8 cellular contexts compared by ENCODE assay signal in genomic region chr6:37500294-37500608, GRCh38. TPM values are rescaled to one million over a fixed set of nuclear protein-coding genes. Genes with fewer than 3 reads are reported as not detected.
DNase-seq lines count a peak whose midpoint lies in the region; ATAC-seq and TF ChIP-seq lines count a peak whose summit lies in the region.

No MANE protein-coding gene starts in this region.

- H3K36me3 Mint-ChIP-seq in T-helper 17 cell (ENCODE audit: low read depth), result peaks cover 3% of the 10 kb centered on the region

- intact Hi-C loops in gastrocnemius medialis (cut with DNase I; ENCODE audit: low total_unique reads), result no loop called here

- peak overlapping the region; percentile 99 for H3K4me3 Mint-ChIP-seq in T-helper 17 cell

- peaks cover 8% of the 10 kb centered on the region in 2 donors for H3K4me1 ChIP-seq in gastrocnemius medialis

- in situ Hi-C loops in gastrocnemius medialis (cut with MboI; ENCODE audit: low sequenced_read_pairs in 4 of 4), result no loop called here

- DNase-seq in H7, result no peak
- DNase-seq in T-helper 17 cell, result no peak
- DNase-seq in fibroblast of pulmonary artery (ENCODE audit: low read depth), result no peak
- DNase-seq in gastrocnemius medialis, result no peak
- no peak for DNase-seq in NCI-H226
- no peak for DNase-seq in DMS114 treated with DMSO at 0.1 percent for 48 hours (lab: John Stamatoyannopoulos, UW; ENCODE audit: unreplicated experiment)

- peaks cover 72% of the 10 kb centered on the region for H3K4me1 Mint-ChIP-seq in T-helper 17 cell

- TF ChIP-seq POLR2A in gastrocnemius medialis (IDR thresholded peaks at IDR 0.05), result no peak

- no peak overlapping the region for H3K27ac ChIP-seq in gastrocnemius medialis

- H3K27me3 ChIP-seq in H7 (ENCODE audit: control insufficient read depth, insufficient read depth, low read length) (no peaks in the 10 kb centered on the region), gastrocnemius medialis (no peaks in the 10 kb centered on the region)

- no peaks in the 10 kb centered on the region for H3K27me3 Mint-ChIP-seq in T-helper 17 cell

- H3K4me3 ChIP-seq in H7 (ENCODE audit: insufficient read depth, low read depth, low read length) (peak overlapping the region; percentile 65), fibroblast of pulmonary artery (replicated peaks; ENCODE audit: low read depth, low read length) (peak overlapping the region; percentile 75), gastrocnemius medialis (peak overlapping the region; percentile 68 to 85 (median 82))

- no peaks in the 10 kb centered on the region for H3K9me3 ChIP-seq in T-helper 17 cell (ENCODE audit: control insufficient read depth, low read length, poor library complexity, severe bottlenecking)
- H3K9me3 ChIP-seq in gastrocnemius medialis, result no peaks in the 10 kb centered on the region

- no peak for ATAC-seq in T-helper 17 cell
- ATAC-seq in gastrocnemius medialis, result no peak
- no peak for ATAC-seq in GM21717 (IDR thresholded peaks at IDR 0.05; ENCODE audit: unreplicated experiment)
- no peak for ATAC-seq in HG03175 (IDR thresholded peaks at IDR 0.05; ENCODE audit: unreplicated experiment)

- peak overlapping the region; percentile 100 for H3K27ac Mint-ChIP-seq in T-helper 17 cell

- H3K36me3 ChIP-seq in H7 (replicated peaks; ENCODE audit: control insufficient read depth, insufficient read depth, low read length), result no peaks in the 10 kb centered on the region
- no peaks in the 10 kb centered on the region for H3K36me3 ChIP-seq in gastrocnemius medialis

- TF ChIP-seq CTCF in fibroblast of pulmonary artery (IDR thresholded peaks at IDR 0.05; ENCODE audit: low read length, missing control alignments), result no peak
- TF ChIP-seq CTCF in gastrocnemius medialis (IDR thresholded peaks at IDR 0.05 in 4 of 5, conservative IDR thresholded peaks at IDR 0.05 in 1 of 5), result no peak

RNA-seq across cellular contexts. Expression of gene CCDC167, which starts 0.6 kb away (rescaled TPM):
- total RNA-seq in H7 (2014; rRNA removed; shearing (Covaris generic)), result 29.5 and 52.4 TPM in 2 replicates
- total RNA-seq in T-helper 17 cell, result 10 to 100 TPM; 29.6 to 43.7 TPM
- 10 to 100 TPM; 23.4 to 35.0 (median 30.8) TPM for total RNA-seq in gastrocnemius medialis
